In genomic region chr1:11967028-11967547, GRCh38 we compare ENCODE assay signal across 8 cellular contexts. TPM values are rescaled to one million over a fixed set of nuclear protein-coding genes. Genes with fewer than 3 reads are reported as not detected.
DNase-seq lines count a peak whose midpoint lies in the region; ATAC-seq and TF ChIP-seq lines count a peak whose summit lies in the region.

No MANE protein-coding gene starts in this region.

- peaks cover 0 to 2% (median 0%) of the 10 kb centered on the region in 3 donors for H3K27me3 Mint-ChIP-seq in immature natural killer cell (ENCODE audit: low read depth in 3 of 3)

- no peaks in the 10 kb centered on the region for H3K9me3 Mint-ChIP-seq in immature natural killer cell

- H3K4me3 Mint-ChIP-seq in immature natural killer cell, result no peak overlapping the region

- H3K27ac ChIP-seq in AG04450 (ENCODE audit: low read depth, low read length), result no peak overlapping the region
- H3K27ac ChIP-seq in upper lobe of right lung, result no peak overlapping the region

- no peaks in the 10 kb centered on the region for H3K4me1 ChIP-seq in upper lobe of right lung

- CTCF ChIA-PET in AG04450 (lab: Charles Lee), result no interaction called here

- H3K36me3 ChIP-seq in upper lobe of right lung, result peaks cover 42% of the 10 kb centered on the region

- H3K27ac Mint-ChIP-seq in immature natural killer cell, result peak overlapping the region in 4 of 6 donors; percentile 1 to 74 (median 32)

- H3K27me3 ChIP-seq in AG04450 (ENCODE audit: control insufficient read depth, insufficient read depth, low read length), result no peaks in the 10 kb centered on the region
- H3K27me3 ChIP-seq in upper lobe of right lung, result no peaks in the 10 kb centered on the region

- POLR2A ChIA-PET in AG04450 (lab: Yijun Ruan, JAX), result interaction anchor here (2.0 kb wide), 1 partner anchor 58 kb away, joined by 11 read pairs; no protein-coding TSS in a partner anchor

- no peak overlapping the region for H3K4me3 ChIP-seq in AG04450 (ENCODE audit: low read depth, low read length)
- no peak overlapping the region for H3K4me3 ChIP-seq in upper lobe of right lung

- peaks cover 6 to 11% (median 7%) of the 10 kb centered on the region in 3 donors for H3K36me3 Mint-ChIP-seq in immature natural killer cell

- TF ChIP-seq CTCF in AG04450 (IDR thresholded peaks at IDR 0.05; ENCODE audit: low read depth, low read length), result peak; percentile 41
- peak; percentile 29 for TF ChIP-seq CTCF in upper lobe of right lung (IDR thresholded peaks at IDR 0.05)

- peak; percentile 47 for ATAC-seq in upper lobe of right lung
- ATAC-seq in GM19397 (IDR thresholded peaks at IDR 0.05; ENCODE audit: unreplicated experiment), result no peak
- ATAC-seq in GM21526 (IDR thresholded peaks at IDR 0.05; ENCODE audit: low FRiP score, unreplicated experiment), result no peak

- intact Hi-C loops in upper lobe of right lung (cut with DNase I), result no loop called here

- DNase-seq in AG04450 (ENCODE audit: low read depth, low spot score) (no peak), GM19238 (ENCODE audit: insufficient read length, low spot score) (peak; percentile 28), NCI-H2227 (lab: John Stamatoyannopoulos, UW; ENCODE audit: unreplicated experiment) (peak; percentile 66), amniotic epithelial cell (ENCODE audit: low read depth) (peak; percentile 53), immature natural killer cell (peak in 1 of 3 donors; percentile 52), upper lobe of right lung (no peak)

- H3K9me3 ChIP-seq in AG04450 (ENCODE audit: control insufficient read depth, insufficient read depth, low read length), result no peaks in the 10 kb centered on the region
- no peaks in the 10 kb centered on the region for H3K9me3 ChIP-seq in upper lobe of right lung

- H3K4me1 Mint-ChIP-seq in immature natural killer cell, result peaks cover 5 to 6% of the 10 kb centered on the region in 2 donors

RNA-seq across cellular contexts. Expression of gene MFN2, which starts 13.2 kb away (rescaled TPM):
- 43.9 and 53.9 TPM in 2 replicates for polyA plus RNA-seq in AG04450 (2011; rRNA removed)
- 62.7 and 70.7 TPM in 2 replicates for polyA minus RNA-seq in AG04450 (2011; rRNA and poly(A)+ RNA removed)
- polyA plus RNA-seq in immature natural killer cell, result 10 to 100 TPM; 34.9 to 55.9 (median 37.7) TPM
- total RNA-seq in upper lobe of right lung, result 89.9 TPM

RNA-seq across cellular contexts. Expression of gene PLOD1, which starts 32.6 kb away (rescaled TPM):
- polyA plus RNA-seq in AG04450 (2011; rRNA removed) (314 and 427 TPM in 2 replicates), immature natural killer cell (10 to 100 TPM; 36.2 to 81.9 (median 73.8) TPM)
- polyA minus RNA-seq in AG04450 (2011; rRNA and poly(A)+ RNA removed), result 219 and 313 TPM in 2 replicates
- 76.8 TPM for total RNA-seq in upper lobe of right lung

RNA-seq across cellular contexts. Expression of gene KIAA2013, which starts 40.9 kb away (rescaled TPM):
- polyA plus RNA-seq in AG04450 (2011; rRNA removed) (35.8 and 45.5 TPM in 2 replicates), immature natural killer cell (10 to 100 TPM; 47.4 to 78.3 (median 52.0) TPM)
- 22.7 and 32.3 TPM in 2 replicates for polyA minus RNA-seq in AG04450 (2011; rRNA and poly(A)+ RNA removed)
- total RNA-seq in upper lobe of right lung, result 43.7 TPM

RNA-seq across cellular contexts. Expression of gene MIIP, which starts 52.2 kb away (rescaled TPM):
- polyA plus RNA-seq in AG04450 (2011; rRNA removed), result 9.0 and 10.2 TPM in 2 replicates
- polyA minus RNA-seq in AG04450 (2011; rRNA and poly(A)+ RNA removed), result 7.2 and 10.8 TPM in 2 replicates
- 10 to 100 TPM; 29.0 to 34.4 (median 32.4) TPM for polyA plus RNA-seq in immature natural killer cell
- 37.9 TPM for total RNA-seq in upper lobe of right lung

Comparison
In these comparisons a context has a peak if more than half of its experiments do, and no peak if none do; other contexts are left out.
1. DNase-seq: peak in GM19238 (single experiment), NCI-H2227 (single experiment) and amniotic epithelial cell (single experiment); none in AG04450 (single experiment) and upper lobe of right lung (single experiment).